Comparison of ENCODE assay signal across 8 cellular contexts in the genomic region with DNA sequence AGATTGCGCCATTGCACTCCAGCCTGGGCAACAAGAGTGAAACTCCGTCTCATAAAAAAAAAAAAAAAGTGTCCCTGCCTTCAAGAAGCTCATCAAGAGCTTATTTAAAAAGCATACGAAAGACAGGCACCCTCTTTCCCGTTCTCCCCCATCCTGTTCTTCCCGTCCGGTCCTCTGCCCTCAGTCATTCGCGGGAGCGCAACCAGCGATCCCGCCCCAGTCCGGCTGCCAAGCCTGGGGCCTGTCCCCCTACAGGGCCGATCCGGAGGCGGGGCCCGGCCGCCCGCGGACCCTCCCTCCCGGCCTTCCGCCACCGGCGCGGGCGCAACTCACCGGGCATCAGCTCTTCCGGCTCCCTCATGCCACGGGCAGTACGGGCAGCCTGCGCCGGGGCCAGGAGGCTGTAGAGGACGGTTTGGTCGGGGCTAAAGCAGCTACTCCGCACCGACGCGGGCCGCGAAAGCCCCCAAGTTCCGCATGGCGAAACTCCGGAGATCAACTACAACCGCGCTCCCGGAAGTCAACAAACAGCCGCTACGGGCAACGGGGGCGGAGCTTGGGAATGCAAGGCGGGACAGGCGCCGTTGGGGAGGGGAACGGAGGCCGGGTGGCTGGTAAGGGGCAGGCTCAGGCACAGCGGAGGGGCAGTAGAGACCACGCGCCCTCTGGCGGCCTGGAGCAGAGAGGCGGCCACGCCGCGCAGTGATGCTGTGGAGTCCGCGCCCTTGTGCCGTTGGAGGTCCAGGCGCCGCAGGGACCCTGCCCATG.
A peak's percentile ranks its signal among the peaks of the same experiment; 100 is the strongest.
DNase-seq lines count a peak whose midpoint lies in the region; ATAC-seq and TF ChIP-seq lines count a peak whose summit lies in the region.

RPGR (minus strand) TSS at position 503 of the 768 bp plus-strand sequence; CDS start at position 361, 142 bp downstream.

- H4K20me1 ChIP-seq in BLaER1 = no peaks in the 10 kb centered on the region

- H3K9ac ChIP-seq in BLaER1 = peak within 1 kb of the TSS; percentile 75

- ATAC-seq in HG03457 (IDR thresholded peaks at IDR 0.05; ENCODE audit: unreplicated experiment) = peak; percentile 95

- peak within 1 kb of the TSS; percentile 76 for H3K4me3 ChIP-seq in BLaER1
- peak within 1 kb of the TSS; percentile 74 for H3K4me3 ChIP-seq in coronary artery

- peaks cover 6% of the 10 kb centered on the region for H3K9me3 ChIP-seq in BLaER1

- DNase-seq in GM19240 (ENCODE audit: insufficient read length, low spot score) (peak; percentile 48), NCI-H510A treated with DMSO at 0.1 percent for 48 hours (lab: John Stamatoyannopoulos, UW) (peak; percentile 86), coronary artery (ENCODE audit: low spot score) (peak; percentile 94), left kidney (ENCODE audit: low read depth, low spot score) (peak; percentile 97)
- DNase-seq in activated CD4-positive, alpha-beta T cell treated with anti-CD3 and anti-CD28 coated beads for 48 hours = peak; percentile 92
- peak; percentile 91 for DNase-seq in stimulated activated CD4-positive, alpha-beta T cell treated with anti-CD3 and anti-CD28 coated beads, Interleukin-1b, Interleukin-23, amount 100 ng/mL, for 48 hours

- no peaks in the 10 kb centered on the region for H3K36me3 ChIP-seq in BLaER1

- H3K27ac ChIP-seq in BLaER1 (peak within 1 kb of the TSS; percentile 75), coronary artery (peak within 1 kb of the TSS; percentile 79 to 90)

- H3K4me1 ChIP-seq in BLaER1 = peaks cover 18% of the 10 kb centered on the region

- H3K27me3 ChIP-seq in BLaER1 = no peaks in the 10 kb centered on the region

- H3K4me2 ChIP-seq in BLaER1 = peak within 1 kb of the TSS; percentile 53

- TF ChIP-seq CTCF in coronary artery (IDR thresholded peaks at IDR 0.05) = no peak

Comparison
In these comparisons a context has a peak if more than half of its experiments do, and no peak if none do; other contexts are left out.
1. Peak in every context shown above with its lines: DNase-seq, ATAC-seq, H3K4me3 ChIP-seq and H3K27ac ChIP-seq.